ENCODE assay signal across 11 cellular contexts in the genomic region with DNA sequence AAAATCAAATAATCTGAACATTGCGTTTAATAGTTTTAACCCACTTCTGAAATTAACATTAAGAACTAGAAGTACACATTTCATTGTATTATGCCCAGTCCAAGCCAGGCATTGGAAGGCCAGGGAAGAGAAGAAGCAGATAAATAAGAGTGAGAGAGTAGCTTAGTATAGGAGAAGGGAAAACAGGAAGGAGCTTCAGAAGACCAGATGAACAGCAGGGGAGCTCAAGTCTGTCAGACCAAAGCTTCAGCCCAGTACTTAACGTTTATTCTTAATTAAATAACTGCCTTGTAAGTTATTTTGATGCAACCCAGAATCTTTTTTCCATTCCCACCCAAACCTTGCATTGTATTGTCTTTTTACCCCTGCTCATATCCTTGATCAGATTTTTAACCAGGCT. TPM values are rescaled to one million over a fixed set of nuclear protein-coding genes. Genes with fewer than 3 reads are reported as not detected.
A peak's percentile ranks its signal among the peaks of the same experiment; 100 is the strongest.
DNase-seq lines count a peak whose midpoint lies in the region; ATAC-seq and TF ChIP-seq lines count a peak whose summit lies in the region.
"Had no signal": no experiment of that assay in that cellular context is flagged by ENCODE, and none has a peak within 500 bp of the region (broad histone marks: within the 10 kb centered on the region; RNA-seq: fewer than 3 reads in every experiment).

No MANE protein-coding gene starts in this region.

- intact Hi-C loops in CD8-positive, alpha-beta T cell (cut with DNase I, micrococcal nuclease) = no loop called here
- intact Hi-C loops in activated T-helper 1 cell treated with anti-CD3 and anti-CD28 coated beads, Interleukin-12 subunit alpha, Interleukin-12 subunit beta, Interleukin-2, Interleukin-4 antibody, amounts not matched to agents 30 ng/mL and 10 ng/mL and 1 ng/mL, durations not matched to agents 14 hours and 24 hours and 36 hours (cut with micrococcal nuclease) = no loop called here

- H3K9ac ChIP-seq in KMS-11 (no peak overlapping the region), muscle layer of colon (ENCODE audit: low read length) (no peak overlapping the region)

- CTCF ChIA-PET in CD8-positive, alpha-beta T cell (lab: Charles Lee) = interaction anchor here (1.8 kb wide), 1 partner anchor 11 kb away, joined by 6 read pairs; a partner anchor contains a TSS

- H3K27me3 Mint-ChIP-seq in CD8-positive, alpha-beta T cell (ENCODE audit: low read depth) = no peaks in the 10 kb centered on the region
- no peaks in the 10 kb centered on the region for H3K27me3 Mint-ChIP-seq in activated T-helper 1 cell treated with anti-CD3 and anti-CD28 coated beads, Interleukin-12 subunit alpha, Interleukin-12 subunit beta, Interleukin-2, Interleukin-4 antibody, amounts not matched to agents 30 ng/mL and 10 ng/mL and 1 ng/mL, durations not matched to agents 14 hours and 24 hours and 36 hours (ENCODE audit: insufficient read depth)

- TF ChIP-seq EP300 in gastroesophageal sphincter (IDR thresholded peaks at IDR 0.05) = no peak

- H3K4me3 Mint-ChIP-seq in CD8-positive, alpha-beta T cell = peak overlapping the region; percentile 19
- peak overlapping the region; percentile 77 for H3K4me3 Mint-ChIP-seq in activated T-helper 1 cell treated with anti-CD3 and anti-CD28 coated beads, Interleukin-12 subunit alpha, Interleukin-12 subunit beta, Interleukin-2, Interleukin-4 antibody, amounts not matched to agents 30 ng/mL and 10 ng/mL and 1 ng/mL, durations not matched to agents 14 hours and 24 hours and 36 hours

- no peak for DNase-seq in CD8-positive, alpha-beta T cell
- no peak for DNase-seq in activated T-helper 1 cell treated with anti-CD3 and anti-CD28 coated beads, Interleukin-12 subunit alpha, Interleukin-12 subunit beta, Interleukin-2, Interleukin-4 antibody, amounts not matched to agents 30 ng/mL and 10 ng/mL and 1 ng/mL, durations not matched to agents 14 hours and 24 hours and 36 hours (ENCODE audit: low spot score)
- no peak for DNase-seq in hypothalamus (lab: John Stamatoyannopoulos, UW)
- DNase-seq: activated gamma-delta T cell, DMS79 treated with DMSO at 0.1 percent for 48 hours, posterior cingulate gyrus had no signal

- ATAC-seq in CD8-positive, alpha-beta T cell = no peak
- ATAC-seq in esophagus mucosa = no peak
- ATAC-seq in gastroesophageal sphincter = no peak
- ATAC-seq in GM21360 (IDR thresholded peaks at IDR 0.05; ENCODE audit: unreplicated experiment) = no peak

- no peaks in the 10 kb centered on the region for H3K9me3 Mint-ChIP-seq in CD8-positive, alpha-beta T cell
- H3K9me3 Mint-ChIP-seq in activated T-helper 1 cell treated with anti-CD3 and anti-CD28 coated beads, Interleukin-12 subunit alpha, Interleukin-12 subunit beta, Interleukin-2, Interleukin-4 antibody, amounts not matched to agents 30 ng/mL and 10 ng/mL and 1 ng/mL, durations not matched to agents 14 hours and 24 hours and 36 hours = no peaks in the 10 kb centered on the region

- H3K27ac ChIP-seq in CD8-positive, alpha-beta T cell (ENCODE audit: low read depth, low read length) = no peak overlapping the region
- no peak overlapping the region for H3K27ac ChIP-seq in KMS-11
- H3K27ac ChIP-seq in muscle layer of colon (ENCODE audit: low read depth, low read length) = peak overlapping the region; percentile 25
- no peak overlapping the region for H3K27ac ChIP-seq in gastroesophageal sphincter

- no peak for TF ChIP-seq POLR2A in gastroesophageal sphincter (IDR thresholded peaks at IDR 0.05)

- H3K4me1 Mint-ChIP-seq in CD8-positive, alpha-beta T cell (ENCODE audit: low read depth) = peaks cover 84% of the 10 kb centered on the region
- H3K4me1 Mint-ChIP-seq in activated T-helper 1 cell treated with anti-CD3 and anti-CD28 coated beads, Interleukin-12 subunit alpha, Interleukin-12 subunit beta, Interleukin-2, Interleukin-4 antibody, amounts not matched to agents 30 ng/mL and 10 ng/mL and 1 ng/mL, durations not matched to agents 14 hours and 24 hours and 36 hours (ENCODE audit: low read depth) = peaks cover 86% of the 10 kb centered on the region

- peaks cover 28% of the 10 kb centered on the region for H4K20me1 ChIP-seq in KMS-11 (ENCODE audit: insufficient read depth)

- POLR2A ChIA-PET in CD8-positive, alpha-beta T cell (lab: Charles Lee) = interaction anchor here (0.6 to 1.2 kb wide), 4 partner anchors 12 to 13 kb away, joined by 3 to 4 read pairs (median 3); a partner anchor contains a TSS

- H2AFZ ChIP-seq in KMS-11 (ENCODE audit: low read depth) = no peak overlapping the region

- no peaks in the 10 kb centered on the region for H3K36me3 ChIP-seq in CD8-positive, alpha-beta T cell (ENCODE audit: insufficient read depth, low read length)
- H3K36me3 ChIP-seq in KMS-11 (ENCODE audit: insufficient read depth) (no peaks in the 10 kb centered on the region), muscle layer of colon (ENCODE audit: insufficient read depth, low read length) (no peaks in the 10 kb centered on the region), gastroesophageal sphincter (no peaks in the 10 kb centered on the region)

- H3K4me1 ChIP-seq in CD8-positive, alpha-beta T cell (ENCODE audit: insufficient read depth, low read length) = peaks cover 49% of the 10 kb centered on the region
- H3K4me1 ChIP-seq in KMS-11 (ENCODE audit: low read depth, poor library complexity, severe bottlenecking) (peaks cover 75% of the 10 kb centered on the region), muscle layer of colon (ENCODE audit: insufficient read depth, low read length) (peaks cover 58% of the 10 kb centered on the region), gastroesophageal sphincter (peaks cover 18 to 84% (median 19%) of the 10 kb centered on the region in 3 donors)

- WGBS in gastroesophageal sphincter (ENCODE audit: low coverage in 1 of 2), 2 donors = 50 to 60% methylated on average over 2 of the region's 2 CpGs

- no peak overlapping the region for H3K4me3 ChIP-seq in CD8-positive, alpha-beta T cell (ENCODE audit: low read depth, low read length)
- H3K4me3 ChIP-seq in KMS-11 (IDR thresholded peaks at IDR 0.05; ENCODE audit: insufficient read depth, low read depth, low read length) = no peak overlapping the region
- H3K4me3 ChIP-seq in muscle layer of colon (ENCODE audit: low read depth in 1 of 2, low read length in 2 of 2) = no peak overlapping the region
- no peak overlapping the region for H3K4me3 ChIP-seq in gastroesophageal sphincter

- peaks cover 100% of the 10 kb centered on the region for H3K79me2 ChIP-seq in KMS-11 (ENCODE audit: insufficient read depth, low read depth)

- H3K4me2 ChIP-seq in KMS-11 = peak overlapping the region; percentile 3; the same call in 1 of the 2 replicates

- peaks cover 5% of the 10 kb centered on the region for H3K36me3 Mint-ChIP-seq in CD8-positive, alpha-beta T cell
- peaks cover 19% of the 10 kb centered on the region for H3K36me3 Mint-ChIP-seq in activated T-helper 1 cell treated with anti-CD3 and anti-CD28 coated beads, Interleukin-12 subunit alpha, Interleukin-12 subunit beta, Interleukin-2, Interleukin-4 antibody, amounts not matched to agents 30 ng/mL and 10 ng/mL and 1 ng/mL, durations not matched to agents 14 hours and 24 hours and 36 hours (ENCODE audit: low read depth)

- peak overlapping the region; percentile 80 for H3K27ac Mint-ChIP-seq in CD8-positive, alpha-beta T cell
- H3K27ac Mint-ChIP-seq in activated T-helper 1 cell treated with anti-CD3 and anti-CD28 coated beads, Interleukin-12 subunit alpha, Interleukin-12 subunit beta, Interleukin-2, Interleukin-4 antibody, amounts not matched to agents 30 ng/mL and 10 ng/mL and 1 ng/mL, durations not matched to agents 14 hours and 24 hours and 36 hours = peak overlapping the region; percentile 93

- H3K27me3 ChIP-seq in CD8-positive, alpha-beta T cell (ENCODE audit: insufficient read depth, low read length) = no peaks in the 10 kb centered on the region
- H3K27me3 ChIP-seq in KMS-11 (ENCODE audit: insufficient read depth, low read depth) (no peaks in the 10 kb centered on the region), muscle layer of colon (ENCODE audit: control insufficient read depth in 1 of 2, insufficient read depth in 2 of 2, low read length in 2 of 2) (no peaks in the 10 kb centered on the region), gastroesophageal sphincter (no peaks in the 10 kb centered on the region)

- H3K9me3 ChIP-seq in CD8-positive, alpha-beta T cell (ENCODE audit: low read length) = no peaks in the 10 kb centered on the region
- H3K9me3 ChIP-seq in muscle layer of colon (ENCODE audit: low read length) (no peaks in the 10 kb centered on the region), gastroesophageal sphincter (no peaks in the 10 kb centered on the region)

- no peak for TF ChIP-seq CTCF in CD8-positive, alpha-beta T cell (IDR thresholded peaks at IDR 0.05)
- TF ChIP-seq CTCF in KMS-11 (conservative IDR thresholded peaks at IDR 0.05; ENCODE audit: low read depth, low read length) = no peak
- TF ChIP-seq CTCF in gastroesophageal sphincter (IDR thresholded peaks at IDR 0.05) = no peak

RNA-seq across cellular contexts. Expression of a gene that starts 11.5 kb away (rescaled TPM):
- 10 to 100 TPM; 40.3 to 40.7 TPM for total RNA-seq in CD8-positive, alpha-beta T cell
- 31.2 and 38.8 TPM in 2 replicates for total RNA-seq in activated T-helper 1 cell treated with anti-CD3 and anti-CD28 coated beads, Interleukin-12 subunit alpha, Interleukin-12 subunit beta, Interleukin-2, Interleukin-4 antibody, amounts not matched to agents 30 ng/mL and 10 ng/mL and 1 ng/mL, durations not matched to agents 14 hours and 24 hours and 36 hours
- total RNA-seq in esophagus mucosa (28.8 TPM), gastroesophageal sphincter (10 to 100 TPM; 51.7 to 80.3 (median 58.4) TPM)

RNA-seq across cellular contexts. Expression of a gene that starts 13.4 kb away (rescaled TPM):
- total RNA-seq in CD8-positive, alpha-beta T cell = 10 to 100 TPM; 39.4 to 39.7 TPM
- 145 and 147 TPM in 2 replicates for total RNA-seq in activated T-helper 1 cell treated with anti-CD3 and anti-CD28 coated beads, Interleukin-12 subunit alpha, Interleukin-12 subunit beta, Interleukin-2, Interleukin-4 antibody, amounts not matched to agents 30 ng/mL and 10 ng/mL and 1 ng/mL, durations not matched to agents 14 hours and 24 hours and 36 hours
- total RNA-seq in esophagus mucosa (75.8 TPM), gastroesophageal sphincter (100 to 1,000 TPM in 1 of 4 donors, 10 to 100 TPM in 3; 68.6 to 116 (median 75.7) TPM)
